1 cellular context compared by ENCODE assay signal in genomic region chr5:43556857-43557593, GRCh38.
A peak's percentile ranks its signal among the peaks of the same experiment; 100 is the strongest.
TF ChIP-seq lines count a peak whose summit lies in the region.

Gene PAIP1, minus strand, starts transcription at chr5:43557077. Its CDS starts 231 bp downstream, at chr5:43556846.

TF ChIP-seq in HepG2, 621 proteins besides CTCF, POLR2A, EP300 and RAD21 (continued from another document and continues in another):
- TF ChIP-seq ZBTB39 (CRISPR knock-in tag; IDR thresholded peaks at IDR 0.05) (no peak), SMC3 (IDR thresholded peaks at IDR 0.05; ENCODE audit: low read length) (no peak), GFI1 (CRISPR knock-in tag; IDR thresholded peaks at IDR 0.05; ENCODE audit: borderline replicate concordance) (peak; percentile 28; the same call in 1 of the 2 replicates), CENPX (CRISPR knock-in tag; IDR thresholded peaks at IDR 0.05) (no peak), ZNF18 (CRISPR knock-in tag; IDR thresholded peaks at IDR 0.05; ENCODE audit: insufficient replicate concordance) (peak; percentile 82), MZF1 (CRISPR knock-in tag; IDR thresholded peaks at IDR 0.05; ENCODE audit: borderline replicate concordance) (no peak), TSC22D2 (CRISPR knock-in tag; IDR thresholded peaks at IDR 0.05; ENCODE audit: borderline replicate concordance) (no peak), ZKSCAN1 (IDR thresholded peaks at IDR 0.05; ENCODE audit: low read length) (no peak), HNF4A (CRISPR knock-in tag; IDR thresholded peaks at IDR 0.05) (peak; percentile 24; the same call in 1 of the 2 replicates), ZNF136 (CRISPR knock-in tag; IDR thresholded peaks at IDR 0.05; ENCODE audit: low read depth) (no peak), PAXIP1 (CRISPR knock-in tag; conservative IDR thresholded peaks at IDR 0.05) (no peak), ZNF460 (CRISPR knock-in tag; IDR thresholded peaks at IDR 0.05; ENCODE audit: borderline replicate concordance) (no peak; the same call in 1 of the 2 replicates), KLF12 (CRISPR knock-in tag; IDR thresholded peaks at IDR 0.05; ENCODE audit: borderline replicate concordance) (no peak), ZNF607 (CRISPR knock-in tag; IDR thresholded peaks at IDR 0.05; ENCODE audit: borderline replicate concordance) (no peak; the same call in 1 of the 2 replicates), RNF2 (conservative IDR thresholded peaks at IDR 0.05; ENCODE audit: low read depth) (no peak; the same call in 1 of the 2 replicates), ATF2 (CRISPR knock-in tag; IDR thresholded peaks at IDR 0.05) (no peak), JUND (CRISPR knock-in tag; IDR thresholded peaks at IDR 0.05) (no peak), USF2 (IDR thresholded peaks at IDR 0.05; ENCODE audit: low read depth, low read length) (no peak), USF2 (CRISPR knock-in tag; IDR thresholded peaks at IDR 0.05; ENCODE audit: borderline replicate concordance) (no peak), NFAT5 (CRISPR knock-in tag; IDR thresholded peaks at IDR 0.05) (no peak), ZNF234 (CRISPR knock-in tag; conservative IDR thresholded peaks at IDR 0.05) (no peak), HOXA5 (CRISPR knock-in tag; IDR thresholded peaks at IDR 0.05) (no peak), ZFP36L1 (CRISPR knock-in tag; IDR thresholded peaks at IDR 0.05) (no peak), ZNF484 (CRISPR knock-in tag; IDR thresholded peaks at IDR 0.05; ENCODE audit: borderline replicate concordance, low read depth) (no peak; the same call in 1 of the 2 replicates), SRSF1 (optimal IDR thresholded peaks at IDR 0.05; ENCODE audit: low read depth, low read length) (no peak), AHDC1 (CRISPR knock-in tag; IDR thresholded peaks at IDR 0.05; ENCODE audit: borderline replicate concordance) (peak; percentile 41; the same call in 1 of the 2 replicates), ZNF704 (CRISPR knock-in tag; IDR thresholded peaks at IDR 0.05; ENCODE audit: borderline replicate concordance) (no peak), NR3C1 (CRISPR knock-in tag; IDR thresholded peaks at IDR 0.05) (no peak), SIN3B (IDR thresholded peaks at IDR 0.05; ENCODE audit: low read length) (no peak), SPEN (CRISPR knock-in tag; IDR thresholded peaks at IDR 0.05; ENCODE audit: low read depth) (peak; percentile 21; the same call in 1 of the 2 replicates), ONECUT2 (CRISPR knock-in tag; IDR thresholded peaks at IDR 0.05) (no peak), ARID2 (CRISPR knock-in tag; IDR thresholded peaks at IDR 0.05; ENCODE audit: borderline replicate concordance) (0 out of 2 replicates have a peak, but pooled peaks have one; percentile 40), ZNF180 (CRISPR knock-in tag; IDR thresholded peaks at IDR 0.05; ENCODE audit: borderline replicate concordance, low read depth) (no peak), DR1 (CRISPR knock-in tag; IDR thresholded peaks at IDR 0.05) (no peak; the same call in 1 of the 2 replicates)
